1 cellular context compared by ENCODE assay signal in genomic region chr20:53186630-53187029, GRCh38.
TF ChIP-seq lines count a peak whose summit lies in the region.

No MANE protein-coding gene starts in this region.

TF ChIP-seq in GM12878, 131 proteins besides CTCF, POLR2A, EP300 and RAD21 (continued from another document):
- TF ChIP-seq NKRF (conservative IDR thresholded peaks at IDR 0.05) = no peak
- no peak for TF ChIP-seq CREB1 (IDR thresholded peaks at IDR 0.05; ENCODE audit: low read depth)
- TF ChIP-seq ZZZ3 (IDR thresholded peaks at IDR 0.05; ENCODE audit: control insufficient read depth, insufficient read length, low read depth) = no peak
- TF ChIP-seq LARP7 (IDR thresholded peaks at IDR 0.05) = no peak
- no peak for TF ChIP-seq ZNF24 (IDR thresholded peaks at IDR 0.05)
- no peak for TF ChIP-seq ZSCAN29 (IDR thresholded peaks at IDR 0.05)
TF ChIP-seq in GM12878: peak in this region for 0.
